16 cellular contexts compared by ENCODE assay signal in genomic region chr13:98937911-98938381, GRCh38. TPM values are rescaled to one million over a fixed set of nuclear protein-coding genes. Genes with fewer than 3 reads are reported as not detected.
DNase-seq lines count a peak whose midpoint lies in the region; ATAC-seq and TF ChIP-seq lines count a peak whose summit lies in the region.
"Had no signal": no experiment of that assay in that cellular context is flagged by ENCODE, and none has a peak within 500 bp of the region (broad histone marks: within the 10 kb centered on the region; RNA-seq: fewer than 3 reads in every experiment).

No MANE protein-coding gene starts in this region.

- H3K9me3 ChIP-seq in SJCRH30 (replicated peaks): no peaks in the 10 kb centered on the region

- H3K4me3 Mint-ChIP-seq in neural crest cell: no peak overlapping the region

- DNase-seq in ELF-1 (ENCODE audit: low read depth, low spot score): peak; percentile 88
- peak; percentile 55 to 76 for DNase-seq in SJCRH30
- DNase-seq in fibroblast of the aortic adventitia (ENCODE audit: low read depth): peak; percentile 16
- DNase-seq in neural crest cell (ENCODE audit: low read depth, low spot score): no peak
- no peak for DNase-seq in activated T-cell treated with anti-CD3 and anti-CD28 coated beads for 4 hours
- DNase-seq in RKO (ENCODE audit: low spot score): no peak
- no peak for DNase-seq in middle frontal gyrus (ENCODE audit: extremely low spot score, low spot score)
- DNase-seq: anterior cingulate cortex, EL, foreskin keratinocyte, kidney glomerular epithelial cell, T1000 had no signal

- H3K27ac ChIP-seq in SJCRH30: peak overlapping the region; percentile 66
- H3K27ac ChIP-seq: BLaER1 treated with 17β-estradiol and CSF1 and Interleukin-3, amounts not matched to agents 10 nM and 100 nM; foreskin keratinocyte; thoracic aorta had no signal

- no peaks in the 10 kb centered on the region for H3K36me3 Mint-ChIP-seq in neural crest cell (ENCODE audit: low read depth)

- ATAC-seq in HG03175 (IDR thresholded peaks at IDR 0.05; ENCODE audit: unreplicated experiment): no peak
- ATAC-seq: foreskin keratinocyte, GM12878 had no signal

- no peaks in the 10 kb centered on the region for H3K27me3 Mint-ChIP-seq in neural crest cell (ENCODE audit: low read depth)

- no peak overlapping the region for H3K4me3 ChIP-seq in SJCRH30
- H3K4me3 ChIP-seq in fibroblast of the aortic adventitia (ENCODE audit: low read depth, low read length): no peak overlapping the region
- H3K4me3 ChIP-seq: BLaER1 treated with 17β-estradiol and CSF1 and Interleukin-3, amounts not matched to agents 10 nM and 100 nM; GM12878; thoracic aorta had no signal

- peaks cover 40% of the 10 kb centered on the region for H3K4me1 ChIP-seq in SJCRH30
- H3K4me1 ChIP-seq: BLaER1 treated with 17β-estradiol and CSF1 and Interleukin-3, amounts not matched to agents 10 nM and 100 nM had no signal

- H3K27me3 ChIP-seq in SJCRH30: no peaks in the 10 kb centered on the region
- H3K27me3 ChIP-seq: BLaER1 treated with 17β-estradiol and CSF1 and Interleukin-3, amounts not matched to agents 10 nM and 100 nM; foreskin keratinocyte had no signal

- no peaks in the 10 kb centered on the region for H3K36me3 ChIP-seq in SJCRH30
- H3K36me3 ChIP-seq: thoracic aorta had no signal

- no peaks in the 10 kb centered on the region for H3K4me1 Mint-ChIP-seq in neural crest cell

- no peak for TF ChIP-seq CTCF in fibroblast of the aortic adventitia (IDR thresholded peaks at IDR 0.05; ENCODE audit: insufficient read depth, low read length)
- TF ChIP-seq CTCF in neural crest cell (conservative IDR thresholded peaks at IDR 0.05): no peak

- peak overlapping the region; percentile 39 for H3K27ac Mint-ChIP-seq in neural crest cell (ENCODE audit: unreplicated experiment)

- H3K9me3 Mint-ChIP-seq in neural crest cell: peaks cover 10% of the 10 kb centered on the region

RNA-seq across cellular contexts. Expression of gene DOCK9, which starts 39.9 kb away (rescaled TPM):
- total RNA-seq in SJCRH30 (2014; rRNA removed; shearing (Covaris generic)): 53.7 and 60.5 TPM in 2 replicates
- total RNA-seq in fibroblast of the aortic adventitia (ENCODE audit: low replicate concordance) (10.8 and 28.1 TPM in 2 replicates), neural crest cell (6.9 and 8.2 TPM in 2 replicates)

Comparison
In these comparisons a context has a peak if more than half of its experiments do, and no peak if none do; other contexts are left out.
1. DNase-seq: peak in ELF-1 (single experiment), SJCRH30 (2 of 2) and fibroblast of the aortic adventitia (single experiment); none in neural crest cell (single experiment), activated T-cell treated with anti-CD3 and anti-CD28 coated beads for 4 hours (single experiment), RKO (single experiment) and middle frontal gyrus (single experiment).